ENCODE assay signal across 8 cellular contexts in the genomic region with DNA sequence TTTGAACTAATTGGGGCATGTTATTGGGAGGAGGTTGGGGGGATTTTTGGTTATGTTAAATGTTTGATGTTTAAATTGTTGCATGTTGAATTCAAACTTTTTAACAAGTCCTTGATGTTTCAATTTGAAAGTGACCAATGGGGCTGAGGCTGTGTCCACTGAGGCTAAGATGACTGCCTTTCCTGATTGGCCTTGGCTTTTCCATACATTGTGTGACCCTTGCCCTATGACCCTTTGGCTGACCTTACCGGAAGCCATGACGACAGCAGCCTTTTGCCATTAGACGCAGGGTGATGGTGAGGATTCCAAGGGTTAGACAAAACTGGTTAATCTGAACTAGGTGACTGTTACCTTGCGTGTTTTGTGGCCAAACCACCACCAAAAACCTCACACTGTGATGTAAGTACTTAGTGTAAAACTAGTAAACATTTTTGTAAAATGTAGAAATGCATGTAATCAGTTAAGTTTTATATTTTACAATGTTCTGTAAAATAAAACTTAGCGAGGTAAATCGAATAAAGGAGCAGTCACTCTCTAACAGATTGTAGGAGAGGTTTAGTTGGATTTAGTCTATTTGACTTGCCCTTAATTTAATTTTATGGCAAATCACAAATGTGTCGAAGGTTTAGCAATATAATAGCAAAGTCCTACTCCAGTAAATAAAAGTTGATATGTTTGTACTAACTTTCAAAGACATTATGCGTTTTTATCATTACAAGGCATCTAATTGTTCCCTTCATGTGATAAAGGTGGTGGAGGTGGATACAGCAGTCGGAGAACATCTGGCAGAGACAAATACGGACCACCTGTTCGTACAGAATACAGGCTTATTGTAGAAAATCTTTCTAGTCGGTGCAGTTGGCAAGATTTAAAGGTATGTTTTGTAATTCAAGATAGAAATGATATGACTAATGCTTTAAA. TPM values are rescaled to one million over a fixed set of nuclear protein-coding genes. Genes with fewer than 3 reads are reported as not detected.
DNase-seq lines count a peak whose midpoint lies in the region; ATAC-seq, FAIRE-seq and TF ChIP-seq lines count a peak whose summit lies in the region.

No MANE protein-coding gene starts in this region.

- H3K4me1 ChIP-seq in H9 (ENCODE audit: insufficient read depth, low read length) (0 out of 2 replicates have a peak, but pooled peaks cover 2% of the 10 kb centered on the region), pancreas (peaks cover 0 to 33% (median 9%) of the 10 kb centered on the region in 3 donors)

- H3K27me3 Mint-ChIP-seq in H9 (ENCODE audit: low read depth), result peaks cover 8% of the 10 kb centered on the region
- H3K27me3 Mint-ChIP-seq in T-cell, result peaks cover 1 to 5% of the 10 kb centered on the region in 2 donors

- no peak overlapping the region for H2BK5ac ChIP-seq in H9 (ENCODE audit: insufficient read length, low read length)

- no peak overlapping the region for H2BK20ac ChIP-seq in H9 (ENCODE audit: low read depth, low read length, poor library complexity, severe bottlenecking)

- no peak overlapping the region; the same call in 1 of the 2 replicates for H3K14ac ChIP-seq in H9 (ENCODE audit: insufficient read depth, low read length)

- H3K4me1 Mint-ChIP-seq in H9 (peaks cover 10 to 29% of the 10 kb centered on the region in 2 experiments), T-cell (peaks cover 51 to 53% (median 52%) of the 10 kb centered on the region in 3 donors)

- DNase-seq in H9 (no peak), T-cell (peak in 3 of 34 experiments; percentile 4 to 12 (median 10)), epithelial cell of esophagus (ENCODE audit: low read depth) (peak; percentile 20), pancreas (peak in 1 of 6 donors; percentile 39), foreskin melanocyte (no peak), caudate nucleus (lab: John Stamatoyannopoulos, UW) (no peak), NCI-H1048 (lab: John Stamatoyannopoulos, UW) (no peak)

- ATAC-seq in T-cell (replicated peaks in 1 of 4), result no peak
- ATAC-seq in pancreas, result no peak
- no peak for ATAC-seq in HG03025 (IDR thresholded peaks at IDR 0.05; ENCODE audit: low FRiP score, unreplicated experiment)

- H3K27me3 ChIP-seq in H9 (ENCODE audit: insufficient read depth, low read length), result no peaks in the 10 kb centered on the region
- no peaks in the 10 kb centered on the region for H3K27me3 ChIP-seq in pancreas

- WGBS in H9 (ENCODE audit: extremely low coverage, insufficient read length, low lambda C conversion rate), result no CpG with 5 or more reads among the region's 12 CpGs
- WGBS in pancreas, 2 donors, result 43 to 46% methylated on average over 12 of the region's 12 CpGs

- peak overlapping the region; percentile 31 for H3K9ac ChIP-seq in H9 (ENCODE audit: extremely low read depth, insufficient read length, low read length)

- H2BK120ac ChIP-seq in H9 (ENCODE audit: low read depth, low read length, poor library complexity, severe bottlenecking), result no peak overlapping the region

- peaks cover 3% of the 10 kb centered on the region for H3K23me2 ChIP-seq in H9 (ENCODE audit: insufficient read length, low read depth, low read length, poor library complexity, severe bottlenecking)

- no peak overlapping the region for H2AK5ac ChIP-seq in H9 (ENCODE audit: insufficient read length, low read length)

- H3K4ac ChIP-seq in H9 (ENCODE audit: low read depth, low read length), result no peak overlapping the region

- H3K36me3 Mint-ChIP-seq in H9 (ENCODE audit: insufficient read depth in 1 of 3, low read depth in 3 of 3) (peaks cover 47 to 61% (median 58%) of the 10 kb centered on the region in 3 experiments), T-cell (peaks cover 39% of the 10 kb centered on the region)

- H3T11ph ChIP-seq in H9 (ENCODE audit: low read length), result no peak overlapping the region

- H3K9me3 Mint-ChIP-seq in H9 (peaks cover 3 to 6% of the 10 kb centered on the region in 2 experiments; a peak in 4 of 5 replicates), T-cell (no peaks in the 10 kb centered on the region)

- H3K9me3 ChIP-seq in H9 (ENCODE audit: control insufficient read depth, low read depth, low read length) (no peaks in the 10 kb centered on the region), pancreas (no peaks in the 10 kb centered on the region)

- H3K4me3 Mint-ChIP-seq in H9 (peak overlapping the region; percentile 90 to 93), T-cell (peak overlapping the region; percentile 82 to 97 (median 88))

- no peak overlapping the region for H4K8ac ChIP-seq in H9 (replicated peaks; ENCODE audit: insufficient read length, low read depth, low read length)

- TF ChIP-seq CTCF in H9 (conservative IDR thresholded peaks at IDR 0.05) (no peak), epithelial cell of esophagus (IDR thresholded peaks at IDR 0.05; ENCODE audit: insufficient read depth, low read depth, low read length, missing control alignments) (no peak), pancreas (IDR thresholded peaks at IDR 0.05) (no peak)

- H3K18ac ChIP-seq in H9 (ENCODE audit: insufficient read length, low read depth, low read length), result no peak overlapping the region

- no peak overlapping the region for H2AFZ ChIP-seq in H9 (ENCODE audit: low read length)

- POLR2A ChIA-PET in T-cell (lab: Charles Lee), result interaction anchor here in 1 of 2 donors (0.6 kb wide), 1 partner anchor 1582 kb away, joined by 3 read pairs; no protein-coding TSS in a partner anchor

- H3K36me3 ChIP-seq in pancreas, result peaks cover 0 to 54% (median 30%) of the 10 kb centered on the region in 3 donors

- no peak overlapping the region for H3K27ac ChIP-seq in H9 (ENCODE audit: insufficient read length, low read depth, low read length)
- H3K27ac ChIP-seq in pancreas, result peak overlapping the region in 1 of 4 donors; percentile 100
- no peak overlapping the region for H3K27ac ChIP-seq in caudate nucleus (ENCODE audit: low read depth, low read length)

- H3K23ac ChIP-seq in H9 (ENCODE audit: insufficient read length, low read depth, low read length), result no peak overlapping the region

- no peak overlapping the region for H3K56ac ChIP-seq in H9 (ENCODE audit: insufficient read length, low read depth, low read length)

- H4K20me1 ChIP-seq in H9 (ENCODE audit: control insufficient read depth, insufficient read depth, insufficient read length), result no peaks in the 10 kb centered on the region

- intact Hi-C loops in pancreas (cut with DNase I), result no loop called here

- H3K4me2 ChIP-seq in H9 (ENCODE audit: insufficient read depth, insufficient read length, low read length), result peak overlapping the region; percentile 72

- no peak overlapping the region for H4K5ac ChIP-seq in H9 (ENCODE audit: insufficient read length, low read depth, low read length)

- FAIRE-seq in pancreas (lab: Jason Lieb, UNC), result no peak

- CTCF ChIA-PET in T-cell (lab: Charles Lee), result interaction anchor here in 1 of 2 donors (0.7 to 1.4 kb wide), 2 partner anchors 10 to 491 kb away, joined by 3 to 4 read pairs; no protein-coding TSS in a partner anchor

- no peak overlapping the region for H2BK12ac ChIP-seq in H9 (ENCODE audit: insufficient read length, low read depth, low read length)

- no peak overlapping the region for H4K91ac ChIP-seq in H9 (ENCODE audit: insufficient read length, low read depth, low read length)

- peak overlapping the region; percentile 87 for H3K4me3 ChIP-seq in epithelial cell of esophagus (ENCODE audit: low read length)
- H3K4me3 ChIP-seq in pancreas, result peak overlapping the region; percentile 73 to 93 (median 80)

- H3K79me1 ChIP-seq in H9 (ENCODE audit: insufficient read depth, low read depth, low read length, poor library complexity, severe bottlenecking), result no peaks in the 10 kb centered on the region

- peaks cover 7% of the 10 kb centered on the region; the same call in 1 of the 2 replicates for H3K79me2 ChIP-seq in H9 (ENCODE audit: insufficient read depth, low read length)

- H2BK15ac ChIP-seq in H9 (ENCODE audit: low read depth, low read length), result no peak overlapping the region

- H3K27ac Mint-ChIP-seq in H9 (peak overlapping the region in 2 of 3 experiments; percentile 28 to 85; a peak in 1 of 7 replicates), T-cell (peak overlapping the region; percentile 18 to 55)

RNA-seq across cellular contexts. Expression of a gene that starts 1.6 kb away (rescaled TPM):
- 336 and 340 TPM in 2 replicates for total RNA-seq in H9 (2021)
- 100 to 1,000 TPM; 154 to 277 (median 174) TPM for total RNA-seq in T-cell
- total RNA-seq in pancreas, result 100 to 1,000 TPM in 1 of 6 donors, 10 to 100 TPM in 5; 53.9 to 113 (median 73.7) TPM
- 100 to 1,000 TPM; 110 to 111 TPM for polyA plus RNA-seq in pancreas

RNA-seq across cellular contexts. Expression of a gene that starts 48.2 kb away (rescaled TPM):
- 17.4 and 19.9 TPM in 2 replicates for total RNA-seq in H9 (2021)
- 10 to 100 TPM; 15.5 to 20.1 (median 16.1) TPM for total RNA-seq in T-cell
- total RNA-seq in pancreas, result 10 to 100 TPM in 1 of 6 donors, 1 to 10 TPM in 5; 3.4 to 10.7 (median 5.0) TPM
- polyA plus RNA-seq in pancreas, result 1 to 10 TPM; 8.4 to 8.7 TPM
